11 cellular contexts compared by ENCODE assay signal in the genomic region with DNA sequence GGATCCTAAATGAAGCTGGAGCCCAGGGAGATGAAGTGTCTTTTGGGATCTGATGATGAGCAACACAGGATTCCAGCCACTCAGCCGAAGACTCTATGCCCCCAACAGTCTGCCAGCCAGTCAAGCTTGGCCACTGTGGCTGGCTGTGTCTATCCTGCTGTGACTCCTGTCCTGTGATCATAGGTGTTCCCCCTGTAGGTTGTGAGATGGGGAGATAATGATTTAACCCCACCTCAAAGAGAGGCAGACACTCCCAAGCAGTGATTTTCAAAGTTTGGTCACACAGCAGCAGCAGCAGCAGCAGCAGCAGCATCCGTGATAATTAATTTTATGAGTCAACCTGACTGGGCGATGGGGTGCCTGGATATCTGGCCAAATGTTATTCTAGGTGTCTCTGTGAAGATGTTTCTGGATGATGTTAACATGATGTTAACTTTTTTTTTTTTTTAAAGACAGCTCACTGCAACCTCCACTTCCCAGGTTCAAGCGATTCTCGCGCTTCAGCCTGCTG. TPM values are rescaled to one million over a fixed set of nuclear protein-coding genes. Genes with fewer than 3 reads are reported as not detected.
DNase-seq lines count a peak whose midpoint lies in the region; ATAC-seq, FAIRE-seq and TF ChIP-seq lines count a peak whose summit lies in the region.
"Had no signal": no experiment of that assay in that cellular context is flagged by ENCODE, and none has a peak within 500 bp of the region (broad histone marks: within the 10 kb centered on the region; RNA-seq: fewer than 3 reads in every experiment).

No MANE protein-coding gene starts in this region.

- no peak overlapping the region for H2AFZ ChIP-seq in neural progenitor cell (replicated peaks)

- no peak overlapping the region for H3K4me3 ChIP-seq in neural progenitor cell
- no peak overlapping the region for H3K4me3 ChIP-seq in kidney (ENCODE audit: low read length in 2 of 2)
- no peak overlapping the region for H3K4me3 ChIP-seq in ovary

- no peak for TF ChIP-seq POLR2A in ovary (IDR thresholded peaks at IDR 0.05)

- H3K4me3 Mint-ChIP-seq in activated naive CD8-positive, alpha-beta T cell treated with anti-CD3 and anti-CD28 coated beads, Interleukin-2, amount 10 ng/mL, durations not matched to agents 7 days and 5 days: no peak overlapping the region
- peak overlapping the region; percentile 41 for H3K4me3 Mint-ChIP-seq in neural progenitor cell

- H3K4me1 Mint-ChIP-seq in activated naive CD8-positive, alpha-beta T cell treated with anti-CD3 and anti-CD28 coated beads, Interleukin-2, amount 10 ng/mL, durations not matched to agents 7 days and 5 days: peaks cover 13% of the 10 kb centered on the region
- H3K4me1 Mint-ChIP-seq in neural progenitor cell: peaks cover 23% of the 10 kb centered on the region

- H3K36me3 Mint-ChIP-seq in activated naive CD8-positive, alpha-beta T cell treated with anti-CD3 and anti-CD28 coated beads, Interleukin-2, amount 10 ng/mL, durations not matched to agents 7 days and 5 days: no peaks in the 10 kb centered on the region
- H3K36me3 Mint-ChIP-seq in neural progenitor cell: no peaks in the 10 kb centered on the region

- no peaks in the 10 kb centered on the region for H3F3A ChIP-seq in neural progenitor cell (ENCODE audit: low read depth)

- intact Hi-C loops in kidney (cut with DNase I): no loop called here
- intact Hi-C loops in ovary (cut with DNase I): no loop called here

- peak overlapping the region; percentile 58 for H3K27ac Mint-ChIP-seq in activated naive CD8-positive, alpha-beta T cell treated with anti-CD3 and anti-CD28 coated beads, Interleukin-2, amount 10 ng/mL, durations not matched to agents 7 days and 5 days
- peak overlapping the region; percentile 12 for H3K27ac Mint-ChIP-seq in neural progenitor cell

- ATAC-seq in HG03108 (IDR thresholded peaks at IDR 0.05; ENCODE audit: unreplicated experiment) (peak; percentile 33), GM18519 (IDR thresholded peaks at IDR 0.05; ENCODE audit: low FRiP score, unreplicated experiment) (no peak), HG03521 (IDR thresholded peaks at IDR 0.05; ENCODE audit: unreplicated experiment) (no peak)
- ATAC-seq in activated naive CD8-positive, alpha-beta T cell treated with anti-CD3 and anti-CD28 coated beads, Interleukin-2, amount 10 ng/mL, durations not matched to agents 7 days and 5 days (ENCODE audit: low read depth): no peak

- DNase-seq in EL (peak; percentile 44), neural progenitor cell (ENCODE audit: low spot score) (no peak), kidney (no peak), ovary (no peak)
- DNase-seq in activated naive CD8-positive, alpha-beta T cell treated with anti-CD3 and anti-CD28 coated beads, Interleukin-2, amount 10 ng/mL, durations not matched to agents 7 days and 5 days: no peak
- DNase-seq: NCI-H2029 treated with DMSO at 0.1 percent for 48 hours, trophoblast cell had no signal

- no peaks in the 10 kb centered on the region for H3K9me3 Mint-ChIP-seq in activated naive CD8-positive, alpha-beta T cell treated with anti-CD3 and anti-CD28 coated beads, Interleukin-2, amount 10 ng/mL, durations not matched to agents 7 days and 5 days
- H3K9me3 Mint-ChIP-seq in neural progenitor cell: no peaks in the 10 kb centered on the region

- POLR2A ChIA-PET in activated naive CD8-positive, alpha-beta T cell treated with anti-CD3 and anti-CD28 coated beads, Interleukin-2, amount 10 ng/mL, durations not matched to agents 7 days and 5 days (lab: Charles Lee): no interaction called here

- 86 to 91% (median 88%) methylated on average over 6 of the region's 6 CpGs for WGBS in ovary, 3 donors

- H3K27ac ChIP-seq in neural progenitor cell: no peak overlapping the region
- H3K27ac ChIP-seq in kidney (ENCODE audit: low read depth in 2 of 2, low read length in 2 of 2): peak overlapping the region in 1 of 2 donors; percentile 77
- H3K27ac ChIP-seq in ovary: no peak overlapping the region

- H3K27me3 Mint-ChIP-seq in activated naive CD8-positive, alpha-beta T cell treated with anti-CD3 and anti-CD28 coated beads, Interleukin-2, amount 10 ng/mL, durations not matched to agents 7 days and 5 days: no peaks in the 10 kb centered on the region
- H3K27me3 Mint-ChIP-seq in neural progenitor cell (ENCODE audit: insufficient read depth, low read depth): peaks cover 7% of the 10 kb centered on the region

- no peaks in the 10 kb centered on the region for H3K36me3 ChIP-seq in neural progenitor cell
- H3K36me3 ChIP-seq in kidney (ENCODE audit: control insufficient read depth in 1 of 2, insufficient read depth in 2 of 2, low read length in 2 of 2): no peaks in the 10 kb centered on the region
- H3K36me3 ChIP-seq in ovary: no peaks in the 10 kb centered on the region

- no peak for FAIRE-seq in kidney (lab: Jason Lieb, UNC)
- FAIRE-seq: bronchial epithelial cell had no signal

- no peak for TF ChIP-seq CTCF in neural progenitor cell (IDR thresholded peaks at IDR 0.05)
- no peak for TF ChIP-seq CTCF in kidney (IDR thresholded peaks at IDR 0.05; ENCODE audit: borderline replicate concordance, extremely low read depth, insufficient read depth)
- no peak for TF ChIP-seq CTCF in ovary (IDR thresholded peaks at IDR 0.05)

- H3K9ac ChIP-seq in neural progenitor cell: no peak overlapping the region
- H3K9ac ChIP-seq in kidney (ENCODE audit: low read length in 2 of 2): no peak overlapping the region

- H3K27me3 ChIP-seq in neural progenitor cell: no peaks in the 10 kb centered on the region
- H3K27me3 ChIP-seq in ovary: no peaks in the 10 kb centered on the region

- no peak for TF ChIP-seq EP300 in ovary (IDR thresholded peaks at IDR 0.05)

- no peaks in the 10 kb centered on the region for H4K20me1 ChIP-seq in neural progenitor cell (ENCODE audit: low read depth)

- no peak overlapping the region for H3K4me2 ChIP-seq in neural progenitor cell

- H3K9me3 ChIP-seq in neural progenitor cell (ENCODE audit: low read depth) (no peaks in the 10 kb centered on the region), kidney (ENCODE audit: control insufficient read depth in 1 of 2, low read length in 2 of 2) (no peaks in the 10 kb centered on the region), ovary (no peaks in the 10 kb centered on the region)

- H3K4me1 ChIP-seq in neural progenitor cell (peaks cover 6% of the 10 kb centered on the region), kidney (ENCODE audit: control insufficient read depth in 1 of 2, insufficient read depth in 1 of 2, low read depth in 1 of 2, low read length in 2 of 2) (peaks cover 10 to 22% of the 10 kb centered on the region in 2 donors), ovary (ENCODE audit: insufficient read depth) (peaks cover 18% of the 10 kb centered on the region)

- no peaks in the 10 kb centered on the region for H3K79me2 ChIP-seq in neural progenitor cell (ENCODE audit: low read depth)

RNA-seq across cellular contexts. Expression of a gene that starts 21.4 kb away (rescaled TPM):
- 10 to 100 TPM; 12.1 to 12.7 TPM for total RNA-seq in activated naive CD8-positive, alpha-beta T cell treated with anti-CD3 and anti-CD28 coated beads, Interleukin-2, amount 10 ng/mL, durations not matched to agents 7 days and 5 days
- 16.1 and 28.7 TPM in 2 replicates for total RNA-seq in neural progenitor cell (ENCODE audit: low replicate concordance)
- 487 TPM for total RNA-seq in kidney
- polyA plus RNA-seq in kidney (ENCODE audit: insufficient read depth, low read depth, low replicate concordance): 241 TPM
- total RNA-seq in ovary: 1,000 to 10,000 TPM in 2 of 7 donors, 100 to 1,000 TPM in 5; 315 to 1,363 (median 467) TPM
- polyA plus RNA-seq in ovary: 100 to 1,000 TPM; 200 to 275 TPM

Comparison
In these comparisons a context has a peak if more than half of its experiments do, and no peak if none do; other contexts are left out.
1. RNA of a gene that starts 21.4 kb away (total RNA-seq): 487 TPM in kidney (single experiment) and 315 to 1,363 TPM in ovary; 16.1 to 28.7 TPM in neural progenitor cell and 12.1 to 12.7 TPM in activated naive CD8-positive, alpha-beta T cell treated with anti-CD3 and anti-CD28 coated beads, Interleukin-2, amount 10 ng/mL, durations not matched to agents 7 days and 5 days; every median in the first group is over 10 times any median in the second.